ENCODE assay signal across 8 cellular contexts in the genomic region with DNA sequence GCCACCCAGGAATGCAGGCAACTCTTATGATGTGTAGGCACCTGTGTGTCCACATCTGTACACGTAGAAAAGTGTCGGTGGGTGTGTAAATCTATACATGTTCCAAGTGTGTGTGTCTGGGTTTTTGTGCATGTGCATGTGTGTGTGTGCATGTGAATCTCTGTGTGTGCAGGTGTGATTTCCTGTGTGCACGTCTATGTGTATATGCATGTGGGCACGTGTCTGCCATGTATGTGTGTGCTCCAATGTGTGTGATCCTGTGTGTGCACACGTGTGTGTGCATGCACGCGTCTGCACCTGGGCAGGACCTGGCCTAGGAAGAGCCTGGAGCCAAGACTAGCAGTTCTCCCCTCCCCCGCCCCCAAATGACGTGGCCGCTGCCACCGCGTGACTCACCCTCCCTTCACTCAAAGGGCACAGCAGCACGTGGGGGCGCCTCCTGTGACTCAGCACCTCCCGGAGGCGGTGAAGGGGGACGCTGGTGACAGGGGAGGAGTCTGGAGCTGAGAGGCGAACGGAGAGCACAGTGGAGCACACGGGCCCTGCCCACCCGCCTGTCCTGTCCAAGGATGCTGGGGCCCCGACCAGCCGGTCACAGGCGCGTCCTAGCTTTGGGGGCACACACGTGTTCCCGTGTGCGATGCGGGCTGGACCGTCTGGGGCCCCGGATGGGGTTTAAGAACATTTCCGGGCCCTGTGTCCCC. TPM values are rescaled to one million over a fixed set of nuclear protein-coding genes. Genes with fewer than 3 reads are reported as not detected.
DNase-seq lines count a peak whose midpoint lies in the region; ATAC-seq and TF ChIP-seq lines count a peak whose summit lies in the region.

No MANE protein-coding gene starts in this region.

- H2AFZ ChIP-seq in OCI-LY7 (ENCODE audit: low read length): peak overlapping the region; percentile 68

- H3K9me3 ChIP-seq in OCI-LY7 (ENCODE audit: low read length) (no peaks in the 10 kb centered on the region; the same call in 1 of the 2 replicates), mononuclear cell (ENCODE audit: low read depth, low read length) (no peaks in the 10 kb centered on the region)

- ATAC-seq in HG03439 (IDR thresholded peaks at IDR 0.05; ENCODE audit: unreplicated experiment): peak; percentile 61

- peaks cover 40% of the 10 kb centered on the region for H3K4me1 ChIP-seq in OCI-LY7 (ENCODE audit: insufficient read depth, low read length, poor library complexity, severe bottlenecking)
- peaks cover 55% of the 10 kb centered on the region for H3K4me1 ChIP-seq in mononuclear cell (ENCODE audit: insufficient read depth, low read length)

- H3K36me3 ChIP-seq in BJ (ENCODE audit: control insufficient read depth, insufficient read depth, low read length): 0 out of 2 replicates have a peak, but pooled peaks cover 1% of the 10 kb centered on the region
- no peaks in the 10 kb centered on the region for H3K36me3 ChIP-seq in OCI-LY7 (ENCODE audit: insufficient read depth, low read length)

- no peak overlapping the region for H3K27ac ChIP-seq in OCI-LY7 (ENCODE audit: low read depth, low read length, poor library complexity, severe bottlenecking)

- H3K4me3 ChIP-seq in BJ (ENCODE audit: low read depth, low read length) (peak overlapping the region; percentile 57), OCI-LY7 (ENCODE audit: low read depth, low read length, poor library complexity, severe bottlenecking) (peak overlapping the region; percentile 46), epithelial cell of proximal tubule (ENCODE audit: low read depth, low read length) (peak overlapping the region; percentile 59), mononuclear cell (ENCODE audit: low read length) (peak overlapping the region; percentile 30)

- no TSS peak for BruUV-seq in OCI-LY7 (replicated peaks; lab: Mats Ljungman, UMichigan)

- TF ChIP-seq POLR2A in GM19193 (IDR thresholded peaks at IDR 0.05; ENCODE audit: extremely low read depth, insufficient read depth, insufficient read length): peak; percentile 83

- H3K79me2 ChIP-seq in OCI-LY7 (ENCODE audit: insufficient read depth, low read depth, low read length): no peaks in the 10 kb centered on the region

- H3K27me3 ChIP-seq in BJ (ENCODE audit: control insufficient read depth, insufficient read depth, low read length): no peaks in the 10 kb centered on the region
- H3K27me3 ChIP-seq in mononuclear cell (ENCODE audit: insufficient read depth, low read length): no peaks in the 10 kb centered on the region

- peak; percentile 82 for DNase-seq in BJ (ENCODE audit: low read depth)
- peak; percentile 74 for DNase-seq in OCI-LY7 (ENCODE audit: low spot score)
- DNase-seq in activated T-cell treated with anti-CD3 and anti-CD28 coated beads for 24 hours (ENCODE audit: low read depth): peak; percentile 94
- DNase-seq in epithelial cell of proximal tubule (ENCODE audit: low read depth): peak; percentile 70
- peak; percentile 87 to 91 for DNase-seq in stimulated activated CD8-positive, alpha-beta memory T cell treated with anti-CD3 and anti-CD28 coated beads, Interleukin-2, amount 100 ng/mL, for 1 hour (ENCODE audit: low read depth in 2 of 2)

- peak overlapping the region; percentile 61 for H3K4me2 ChIP-seq in OCI-LY7 (ENCODE audit: low read length)

- intact Hi-C loops in OCI-LY7 (cut with micrococcal nuclease; ENCODE audit: unreplicated experiment): no loop called here

- TF ChIP-seq CTCF in BJ (IDR thresholded peaks at IDR 0.05; ENCODE audit: insufficient read depth, low read depth, low read length): no peak
- TF ChIP-seq CTCF in OCI-LY7 (conservative IDR thresholded peaks at IDR 0.05; ENCODE audit: low read length): no peak
- TF ChIP-seq CTCF in epithelial cell of proximal tubule (conservative IDR thresholded peaks at IDR 0.05; ENCODE audit: low read depth, low read length): no peak

- H4K20me1 ChIP-seq in OCI-LY7 (ENCODE audit: insufficient read depth, low read length): 0 out of 2 replicates have a peak, but pooled peaks cover 4% of the 10 kb centered on the region

- POLR2A ChIA-PET in BJ (lab: Charles Lee): interaction anchor here (0.5 kb wide), 1 partner anchor 66 kb away, joined by 4 read pairs; no protein-coding TSS in a partner anchor
- POLR2A ChIA-PET in OCI-LY7 (lab: Charles Lee): no interaction called here

- CTCF ChIA-PET in BJ (lab: Yijun Ruan, JAX): interaction anchor here (1.2 to 1.4 kb wide), 2 partner anchors 18 to 40 kb away, joined by 3 to 4 read pairs; no protein-coding TSS in a partner anchor
- CTCF ChIA-PET in OCI-LY7 (lab: Charles Lee; ENCODE audit: unreplicated experiment): no interaction called here

- H3K9me2 ChIP-seq in OCI-LY7 (ENCODE audit: insufficient read depth, low read length): no peaks in the 10 kb centered on the region

RNA-seq across cellular contexts. Expression of a gene that starts 10.1 kb away (rescaled TPM):
- 5.8 and 8.3 TPM in 2 replicates for polyA plus RNA-seq in BJ (2011; rRNA removed)
- polyA minus RNA-seq in BJ (2011; rRNA and poly(A)+ RNA removed): 2.2 and 2.5 TPM in 2 replicates
- 74.3 and 81.7 TPM in 2 replicates for total RNA-seq in OCI-LY7 (2014; rRNA removed; shearing (Covaris generic))
- total RNA-seq in OCI-LY7 (2022) (60.5 and 66.5 TPM in 2 replicates), epithelial cell of proximal tubule (37.5 and 49.3 TPM in 2 replicates), mononuclear cell (172 TPM)

RNA-seq across cellular contexts. Expression of a gene that starts 41.9 kb away (rescaled TPM):
- not detected in 2 replicates for polyA plus RNA-seq in BJ (2011; rRNA removed)
- not detected in 2 replicates for polyA minus RNA-seq in BJ (2011; rRNA and poly(A)+ RNA removed)
- 0.03 TPM in 1 of 2 replicates, not detected in the other for total RNA-seq in OCI-LY7 (2014; rRNA removed; shearing (Covaris generic))
- total RNA-seq in OCI-LY7 (2022) (not detected in 2 replicates), epithelial cell of proximal tubule (not detected in 2 replicates), mononuclear cell (not detected)

RNA-seq across cellular contexts. Expression of a gene that starts 52.2 kb away (rescaled TPM):
- polyA plus RNA-seq in BJ (2011; rRNA removed): 41.0 and 54.1 TPM in 2 replicates
- polyA minus RNA-seq in BJ (2011; rRNA and poly(A)+ RNA removed): 9.6 and 10.0 TPM in 2 replicates
- 32.5 and 35.3 TPM in 2 replicates for total RNA-seq in OCI-LY7 (2014; rRNA removed; shearing (Covaris generic))
- total RNA-seq in OCI-LY7 (2022): 27.4 and 32.0 TPM in 2 replicates
- total RNA-seq in epithelial cell of proximal tubule: 48.8 and 54.1 TPM in 2 replicates
- total RNA-seq in mononuclear cell: 13.6 TPM

RNA-seq across cellular contexts. Expression of a gene that starts 52.4 kb away (rescaled TPM):
- polyA plus RNA-seq in BJ (2011; rRNA removed): 5.5 and 7.9 TPM in 2 replicates
- 4.5 and 5.3 TPM in 2 replicates for polyA minus RNA-seq in BJ (2011; rRNA and poly(A)+ RNA removed)
- 6.4 and 11.7 TPM in 2 replicates for total RNA-seq in OCI-LY7 (2014; rRNA removed; shearing (Covaris generic))
- total RNA-seq in OCI-LY7 (2022) (11.4 and 14.0 TPM in 2 replicates), epithelial cell of proximal tubule (16.4 and 24.5 TPM in 2 replicates), mononuclear cell (6.8 TPM)
